In the genomic region with DNA sequence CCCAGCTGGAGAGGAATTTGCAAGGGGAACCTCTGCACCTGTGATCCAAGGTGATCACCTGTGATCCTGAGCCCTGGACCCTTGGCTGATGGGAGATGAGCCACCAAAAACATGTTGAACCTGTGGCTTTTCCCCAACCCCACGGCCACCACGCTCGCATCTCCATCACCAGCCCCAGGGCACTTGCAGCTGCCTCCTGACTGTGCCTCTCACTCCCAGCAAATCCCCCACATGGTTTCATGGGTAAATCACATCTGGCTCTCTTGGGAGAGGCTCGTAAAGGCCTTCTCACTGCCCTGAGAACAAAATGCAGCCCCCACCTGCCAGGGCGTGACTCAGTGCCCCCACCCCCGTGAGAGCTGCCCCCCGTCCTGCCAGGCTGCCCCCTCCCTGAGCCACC, we compare ENCODE assay signal across 1 cellular context.
TF ChIP-seq lines count a peak whose summit lies in the region.

No MANE protein-coding gene starts in this region.

TF ChIP-seq in endothelial cell of umbilical vein, 7 proteins besides CTCF, POLR2A, EP300 and RAD21 (continued from another document):
- TF ChIP-seq EZH2 (IDR thresholded peaks at IDR 0.05; ENCODE audit: borderline replicate concordance, low read depth, low read length, severe bottlenecking), result no peak
